Comparison of ENCODE assay signal across 22 cellular contexts in the genomic region with DNA sequence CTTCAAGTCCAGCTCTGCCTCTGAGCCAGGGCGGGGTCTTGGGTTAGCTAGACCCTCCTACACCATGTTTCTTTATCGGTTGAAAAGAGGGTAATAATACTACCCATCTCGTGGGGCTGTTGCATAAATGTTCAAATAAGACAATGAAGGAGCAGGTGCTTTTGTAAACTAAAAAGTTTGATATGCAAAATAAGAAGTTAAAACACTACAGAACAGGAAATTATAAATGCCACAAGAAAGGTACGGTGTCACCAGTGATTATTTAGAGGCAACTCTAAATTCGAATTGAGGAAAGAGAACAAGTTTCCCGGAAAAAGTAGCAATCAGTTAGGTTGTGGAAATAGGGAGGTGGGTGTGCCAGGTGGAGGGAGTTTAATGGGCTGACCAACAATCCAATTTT. TPM values are rescaled to one million over a fixed set of nuclear protein-coding genes. Genes with fewer than 3 reads are reported as not detected.
A peak's percentile ranks its signal among the peaks of the same experiment; 100 is the strongest.
DNase-seq lines count a peak whose midpoint lies in the region; ATAC-seq, FAIRE-seq and TF ChIP-seq lines count a peak whose summit lies in the region.
"Had no signal": no experiment of that assay in that cellular context is flagged by ENCODE, and none has a peak within 500 bp of the region (broad histone marks: within the 10 kb centered on the region; RNA-seq: fewer than 3 reads in every experiment).

No MANE protein-coding gene starts in this region.

- no peaks in the 10 kb centered on the region for H3K27me3 Mint-ChIP-seq in stimulated activated naive CD8-positive, alpha-beta T cell treated with anti-CD3 and anti-CD28 coated beads, Interleukin-15, Interleukin-2, amounts not matched to agents 100 ng/mL and 50 ng/mL, for 24 hours

- no peaks in the 10 kb centered on the region for H3K27me3 ChIP-seq in SU-DHL-6 (ENCODE audit: low read length)
- H3K27me3 ChIP-seq in GM12878 (replicated peaks in 1 of 2; ENCODE audit: control insufficient read depth in 2 of 2, insufficient read depth in 2 of 2, low read length in 1 of 2): no peaks in the 10 kb centered on the region
- no peaks in the 10 kb centered on the region for H3K27me3 ChIP-seq in thymus (ENCODE audit: control insufficient read depth, insufficient read depth)
- H3K27me3 ChIP-seq: upper lobe of left lung had no signal

- CTCF ChIA-PET in GM12878 (lab: Yijun Ruan, JAX): interaction anchor here (1.3 to 3.8 kb wide), 5 partner anchors 11 to 123 kb away, joined by 4 to 13 read pairs (median 7); no protein-coding TSS in a partner anchor

- RAD21 ChIA-PET in GM12878 (lab: Charles Lee; ENCODE audit: unreplicated experiment): interaction anchor here (3.0 to 3.9 kb wide), 2 partner anchors 17 to 46 kb away, joined by 13 to 16 read pairs; a partner anchor contains a TSS

- 51% methylated on average over 6 of the region's 6 CpGs for WGBS in GM12878 (ENCODE audit: insufficient coverage, insufficient replicate concordance, low lambda C conversion rate, missing lambda C conversion rate)
- WGBS in thymus: 23% methylated on average over 6 of the region's 6 CpGs

- DNase-seq in stimulated activated naive CD8-positive, alpha-beta T cell treated with anti-CD3 and anti-CD28 coated beads, Interleukin-15, Interleukin-2, amounts not matched to agents 100 U/mL and 50 U/mL, for 24 hours: no peak
- no peak for DNase-seq in GM12878 (ENCODE audit: low read depth, low spot score)
- no peak for DNase-seq in stimulated activated CD4-positive, alpha-beta T cell treated with anti-CD3 and anti-CD28 coated beads, Interleukin-15, amount 100 ng/mL, for 24 hours
- DNase-seq in NCI-H69 (lab: John Stamatoyannopoulos, UW): no peak
- DNase-seq in DMS53 (lab: John Stamatoyannopoulos, UW): no peak
- DNase-seq: activated CD4-positive, CD25-positive, alpha-beta regulatory T cell; activated CD8-positive, alpha-beta memory T cell treated with anti-CD3 and anti-CD28 coated beads, Interleukin-2, amount 50 U/mL, for 48 hours; foreskin melanocyte; hypothalamus; islet precursor cell; NCI-H1105 treated with DMSO at 0.1 percent for 48 hours; NCI-H2107; NCI-H526; posterior cingulate gyrus; Right ventricle myocardium superior; stimulated activated CD4-positive, alpha-beta T cell treated with anti-CD3 and anti-CD28 coated beads, Interleukin-2, amount 100 ng/mL, for 24 hours; upper lobe of left lung had no signal

- peak overlapping the region; percentile 91 for H3K4me3 Mint-ChIP-seq in stimulated activated naive CD8-positive, alpha-beta T cell treated with anti-CD3 and anti-CD28 coated beads, Interleukin-15, Interleukin-2, amounts not matched to agents 100 ng/mL and 50 ng/mL, for 24 hours
- H3K4me3 Mint-ChIP-seq: GM23338 had no signal

- H3K9me3 ChIP-seq in SU-DHL-6 (ENCODE audit: insufficient read depth, low read length) (no peaks in the 10 kb centered on the region), GM12878 (replicated peaks; ENCODE audit: control insufficient read depth, insufficient read depth, low read length) (no peaks in the 10 kb centered on the region), thymus (ENCODE audit: control insufficient read depth) (no peaks in the 10 kb centered on the region)
- H3K9me3 ChIP-seq: upper lobe of left lung had no signal

- TF ChIP-seq EP300 in GM12878 (IDR thresholded peaks at IDR 0.05; ENCODE audit: borderline replicate concordance in 1 of 2, control insufficient read depth in 1 of 2, low read depth in 2 of 2, low read length in 2 of 2): no peak

- H3K4me2 ChIP-seq in SU-DHL-6 (ENCODE audit: low read depth, low read length, poor library complexity, severe bottlenecking): peak overlapping the region; percentile 80
- 0 out of 2 replicates have a peak overlapping the region, but pooled peaks have one; percentile 6 for H3K4me2 ChIP-seq in GM12878 (ENCODE audit: control insufficient read depth, insufficient read depth)

- H3K9ac ChIP-seq in SU-DHL-6 (ENCODE audit: low read length) (peak overlapping the region; percentile 78), GM12878 (ENCODE audit: control insufficient read depth, insufficient read depth, low read length) (no peak overlapping the region)

- TF ChIP-seq RAD21 in GM12878 (IDR thresholded peaks at IDR 0.05; ENCODE audit: insufficient read depth, low read depth, low read length): no peak

- intact Hi-C loops in GM12878 (cut with micrococcal nuclease; ENCODE audit: unreplicated experiment): loop anchor here (5.0 kb wide), 1 partner anchor 87 kb away; a partner anchor contains a TSS

- H3K79me2 ChIP-seq in SU-DHL-6 (ENCODE audit: insufficient read depth, low read length): peaks cover 8% of the 10 kb centered on the region; the same call in 1 of the 2 replicates
- peaks cover 38% of the 10 kb centered on the region for H3K79me2 ChIP-seq in GM12878 (ENCODE audit: control insufficient read depth, insufficient read depth, low read length)

- H3K9me3 Mint-ChIP-seq in stimulated activated naive CD8-positive, alpha-beta T cell treated with anti-CD3 and anti-CD28 coated beads, Interleukin-15, Interleukin-2, amounts not matched to agents 100 ng/mL and 50 ng/mL, for 24 hours: no peaks in the 10 kb centered on the region
- H3K9me3 Mint-ChIP-seq: GM23338 had no signal

- POLR2A ChIA-PET in GM12878 (lab: Charles Lee): interaction anchor here (1.5 to 8.2 kb wide), 2 partner anchors 12 to 46 kb away, joined by 7 to 75 read pairs; no protein-coding TSS in a partner anchor

- TF ChIP-seq POLR2A in GM12878 (IDR thresholded peaks at IDR 0.05; ENCODE audit: low read depth, low read length): no peak

- no TSS peak for BruUV-seq in GM12878 (replicated peaks; lab: Mats Ljungman, UMichigan)

- H3K27ac Mint-ChIP-seq in stimulated activated naive CD8-positive, alpha-beta T cell treated with anti-CD3 and anti-CD28 coated beads, Interleukin-15, Interleukin-2, amounts not matched to agents 100 ng/mL and 50 ng/mL, for 24 hours: peak overlapping the region; percentile 95
- H3K27ac Mint-ChIP-seq: GM23338 had no signal

- TF ChIP-seq CTCF in SU-DHL-6 (IDR thresholded peaks at IDR 0.05; ENCODE audit: insufficient read depth, low read length, poor library complexity, severe bottlenecking) (no peak), GM12878 (IDR thresholded peaks at IDR 0.05 in 2 of 3, conservative IDR thresholded peaks at IDR 0.05 in 1 of 3; ENCODE audit: control insufficient read depth in 2 of 3, extremely low read depth in 1 of 3, insufficient read depth in 1 of 3, low read depth in 3 of 3, low read length in 3 of 3) (no peak)

- in situ Hi-C loops in GM12878 (cut with MboI): no loop called here

- no peaks in the 10 kb centered on the region for H3K36me3 ChIP-seq in SU-DHL-6 (ENCODE audit: low read length)
- H3K36me3 ChIP-seq in GM12878 (ENCODE audit: control insufficient read depth in 2 of 2, insufficient read depth in 2 of 2, low read length in 1 of 2): peaks cover 0 to 10% of the 10 kb centered on the region in 2 experiments; a peak in 1 of 4 replicates
- H3K36me3 ChIP-seq in thymus (ENCODE audit: control insufficient read depth, insufficient read depth): peaks cover under 1% of the 10 kb centered on the region
- H3K36me3 ChIP-seq: upper lobe of left lung had no signal

- H3F3A ChIP-seq in SU-DHL-6 (ENCODE audit: insufficient read depth): peaks cover 46% of the 10 kb centered on the region

- SMC1A ChIA-PET in GM12878 (lab: Charles Lee; ENCODE audit: uncharacterized antibody, unreplicated experiment): interaction anchor here (1.1 to 3.2 kb wide), 4 partner anchors 8 to 56 kb away, joined by 3 to 17 read pairs (median 12); no protein-coding TSS in a partner anchor

- H3K4me1 ChIP-seq in GM12878 (ENCODE audit: control insufficient read depth, insufficient read depth, low read length) (peaks cover 27% of the 10 kb centered on the region), thymus (ENCODE audit: control insufficient read depth, insufficient read depth, low read length) (peaks cover 28% of the 10 kb centered on the region)

- no peak overlapping the region for H2AFZ ChIP-seq in SU-DHL-6 (ENCODE audit: low read depth, low read length, severe bottlenecking)
- 0 out of 2 replicates have a peak overlapping the region, but pooled peaks have one; percentile 7 for H2AFZ ChIP-seq in GM12878 (ENCODE audit: control insufficient read depth, low read depth, low read length)

- H3K9me2 ChIP-seq in SU-DHL-6 (replicated peaks; ENCODE audit: insufficient read depth, low read length): no peaks in the 10 kb centered on the region

- H3K4me1 Mint-ChIP-seq in stimulated activated naive CD8-positive, alpha-beta T cell treated with anti-CD3 and anti-CD28 coated beads, Interleukin-15, Interleukin-2, amounts not matched to agents 100 ng/mL and 50 ng/mL, for 24 hours (ENCODE audit: low read depth): peaks cover 77% of the 10 kb centered on the region

- no peak for ATAC-seq in stimulated activated naive CD8-positive, alpha-beta T cell treated with anti-CD3 and anti-CD28 coated beads, Interleukin-15, Interleukin-2, amounts not matched to agents 100 U/mL and 50 U/mL, for 24 hours
- ATAC-seq in GM12878: no peak
- ATAC-seq: GM23338 had no signal

- peaks cover 23% of the 10 kb centered on the region for H3K36me3 Mint-ChIP-seq in stimulated activated naive CD8-positive, alpha-beta T cell treated with anti-CD3 and anti-CD28 coated beads, Interleukin-15, Interleukin-2, amounts not matched to agents 100 ng/mL and 50 ng/mL, for 24 hours (ENCODE audit: low read depth)

- H3K27ac ChIP-seq in SU-DHL-6 (ENCODE audit: low read depth, low read length): peak overlapping the region; percentile 92
- no peak overlapping the region for H3K27ac ChIP-seq in GM12878 (ENCODE audit: control insufficient read depth, insufficient read depth)
- H3K27ac ChIP-seq in thymus (ENCODE audit: low read depth): peak overlapping the region; percentile 85

- H4K20me1 ChIP-seq in SU-DHL-6 (ENCODE audit: low read depth, low read length): no peaks in the 10 kb centered on the region
- H4K20me1 ChIP-seq in GM12878 (ENCODE audit: control insufficient read depth, insufficient read depth): no peaks in the 10 kb centered on the region

- no peak overlapping the region for H3K4me3 ChIP-seq in SU-DHL-6 (ENCODE audit: insufficient read depth, low read length, poor library complexity, severe bottlenecking)
- no peak overlapping the region for H3K4me3 ChIP-seq in GM12878
- H3K4me3 ChIP-seq in thymus (ENCODE audit: low read length): no peak overlapping the region
- H3K4me3 ChIP-seq: GM23338, lung, upper lobe of left lung had no signal

- FAIRE-seq in GM12878 (lab: Jason Lieb, UNC): no peak

RNA-seq across cellular contexts. Expression of a gene that starts 2.4 kb away (rescaled TPM):
- 127 and 130 TPM in 2 replicates for total RNA-seq in GM12878 (2013; cell fraction: nucleolus; rRNA removed)
- total RNA-seq in GM12878 (2014; rRNA removed): 74.9 and 81.1 TPM in 2 replicates
- 63.1 and 74.8 TPM in 2 replicates for total RNA-seq in GM12878 (2014; rRNA removed; fragmentation: Illumina TruSeq; extraction: Trizol)
- 116 and 133 TPM in 2 replicates for total RNA-seq in GM12878 (2021)
- polyA plus RNA-seq in GM12878 (2011; ENCODE audit: low read depth): 38.7 TPM
- polyA plus RNA-seq in GM12878 (2011; rRNA removed): 45.5 and 71.1 TPM in 2 replicates
- polyA plus RNA-seq in GM12878 (2011; cell fraction: cytosol; rRNA removed): 118 and 119 TPM in 2 replicates
- 334 and 350 TPM in 2 replicates for polyA plus RNA-seq in GM12878 (2011; cell fraction: nucleus; rRNA removed)
- 63.6 and 78.6 TPM in 2 replicates for polyA plus RNA-seq in GM12878 (2012)
- 64.7 and 94.2 TPM in 2 replicates for polyA plus RNA-seq in GM12878 (2014; fragmentation: Illumina TruSeq; extraction: Trizol)
- 10 to 100 TPM; 26.0 to 50.2 TPM for polyA plus RNA-seq in GM12878 (2014; fragmentation: Nextera tagmentation; extraction: Ambion mirVana)
- 98.6 and 106 TPM in 2 replicates for polyA plus RNA-seq in GM12878 (2014; rRNA removed)
- 100 to 1,000 TPM in 1 of 2 experiments, 10 to 100 TPM in 1; 97.9 to 113 TPM for polyA plus RNA-seq in GM12878 (2016; fragmentation: Nextera tagmentation; extraction: Ambion mirVana)
- 85.9 and 103 TPM in 2 replicates for polyA minus RNA-seq in GM12878 (2011; rRNA and poly(A)+ RNA removed)
- polyA minus RNA-seq in GM12878 (2011; cell fraction: cytosol; rRNA and poly(A)+ RNA removed): 31.7 and 47.3 TPM in 2 replicates
- 69.5 and 128 TPM in 2 replicates for polyA minus RNA-seq in GM12878 (2011; cell fraction: nucleus; rRNA and poly(A)+ RNA removed)
- polyA plus RNA-seq in thymus: 32.6 TPM

RNA-seq across cellular contexts. Expression of a gene that starts 36.7 kb away (rescaled TPM):
- 17.9 and 18.6 TPM in 2 replicates for total RNA-seq in GM12878 (2013; cell fraction: nucleolus; rRNA removed)
- total RNA-seq in GM12878 (2014; rRNA removed) (19.9 and 20.8 TPM in 2 replicates), GM12878 (2014; rRNA removed; fragmentation: Illumina TruSeq; extraction: Trizol) (20.9 and 23.1 TPM in 2 replicates), GM12878 (2021) (34.4 and 47.7 TPM in 2 replicates)
- polyA plus RNA-seq in GM12878 (2011; ENCODE audit: low read depth): 7.3 TPM
- polyA plus RNA-seq in GM12878 (2011; rRNA removed) (19.0 and 26.6 TPM in 2 replicates), GM12878 (2014; fragmentation: Illumina TruSeq; extraction: Trizol) (31.8 and 41.4 TPM in 2 replicates), GM12878 (2014; fragmentation: Nextera tagmentation; extraction: Ambion mirVana) (10 to 100 TPM in 1 of 2 experiments, 1 to 10 TPM in 1; 8.8 to 11.4 TPM), GM12878 (2014; rRNA removed) (21.6 and 27.1 TPM in 2 replicates), GM12878 (2016; fragmentation: Nextera tagmentation; extraction: Ambion mirVana) (10 to 100 TPM; 35.9 to 40.4 TPM), thymus (24.2 TPM)
- 9.0 and 9.6 TPM in 2 replicates for polyA plus RNA-seq in GM12878 (2011; cell fraction: cytosol; rRNA removed)
- polyA plus RNA-seq in GM12878 (2011; cell fraction: nucleus; rRNA removed): 4.9 and 7.6 TPM in 2 replicates
- 11.2 and 13.3 TPM in 2 replicates for polyA plus RNA-seq in GM12878 (2012)
- polyA minus RNA-seq in GM12878 (2011; rRNA and poly(A)+ RNA removed): 9.0 and 10.4 TPM in 2 replicates
- 10.7 and 19.0 TPM in 2 replicates for polyA minus RNA-seq in GM12878 (2011; cell fraction: cytosol; rRNA and poly(A)+ RNA removed)
- 5.8 and 6.3 TPM in 2 replicates for polyA minus RNA-seq in GM12878 (2011; cell fraction: nucleus; rRNA and poly(A)+ RNA removed)

RNA-seq across cellular contexts. Expression of a gene that starts 47.2 kb away (rescaled TPM):
- 317 and 349 TPM in 2 replicates for total RNA-seq in GM12878 (2013; cell fraction: nucleolus; rRNA removed)
- 144 and 153 TPM in 2 replicates for total RNA-seq in GM12878 (2014; rRNA removed)
- total RNA-seq in GM12878 (2014; rRNA removed; fragmentation: Illumina TruSeq; extraction: Trizol): 111 and 116 TPM in 2 replicates
- 163 and 164 TPM in 2 replicates for total RNA-seq in GM12878 (2021)
- 44.2 TPM for polyA plus RNA-seq in GM12878 (2011; ENCODE audit: low read depth)
- 106 and 147 TPM in 2 replicates for polyA plus RNA-seq in GM12878 (2011; rRNA removed)
- 186 and 209 TPM in 2 replicates for polyA plus RNA-seq in GM12878 (2011; cell fraction: cytosol; rRNA removed)
- 205 and 241 TPM in 2 replicates for polyA plus RNA-seq in GM12878 (2011; cell fraction: nucleus; rRNA removed)
- 65.1 and 86.6 TPM in 2 replicates for polyA plus RNA-seq in GM12878 (2012)
- polyA plus RNA-seq in GM12878 (2014; fragmentation: Illumina TruSeq; extraction: Trizol): 82.8 and 140 TPM in 2 replicates
- polyA plus RNA-seq in GM12878 (2014; fragmentation: Nextera tagmentation; extraction: Ambion mirVana): 10 to 100 TPM; 13.8 to 16.6 TPM
- polyA plus RNA-seq in GM12878 (2014; rRNA removed): 153 and 156 TPM in 2 replicates
- polyA plus RNA-seq in GM12878 (2016; fragmentation: Nextera tagmentation; extraction: Ambion mirVana): 10 to 100 TPM; 69.6 to 79.5 TPM
- polyA minus RNA-seq in GM12878 (2011; rRNA and poly(A)+ RNA removed): 194 and 283 TPM in 2 replicates
- 61.2 and 66.6 TPM in 2 replicates for polyA minus RNA-seq in GM12878 (2011; cell fraction: cytosol; rRNA and poly(A)+ RNA removed)
- polyA minus RNA-seq in GM12878 (2011; cell fraction: nucleus; rRNA and poly(A)+ RNA removed): 99.3 and 141 TPM in 2 replicates
- polyA plus RNA-seq in thymus: 21.7 TPM
